ENCODE assay signal across 12 cellular contexts in genomic region chr5:91469517-91470165, GRCh38.
DNase-seq lines count a peak whose midpoint lies in the region; ATAC-seq and TF ChIP-seq lines count a peak whose summit lies in the region.
"Had no signal": no experiment of that assay in that cellular context is flagged by ENCODE, and none has a peak within 500 bp of the region (broad histone marks: within the 10 kb centered on the region; RNA-seq: fewer than 3 reads in every experiment).

No MANE protein-coding gene starts in this region.

- H3K9me3 Mint-ChIP-seq in natural killer cell treated with Interleukin-12 subunit alpha and Interleukin-12 subunit beta and Interleukin-15 and Interleukin-18, amount 100 ng/mL, for 72 hours = no peaks in the 10 kb centered on the region
- H3K9me3 Mint-ChIP-seq: CD8-positive, alpha-beta memory T cell; nephron; T-helper 1 cell treated with Interleukin-12 subunit alpha and Interleukin-12 subunit beta and Interleukin-4 antibody, amounts not matched to agents 30 μg/mL and 1 μg/mL, for 36 hours had no signal

- no peak for ATAC-seq in natural killer cell treated with Interleukin-12 subunit alpha and Interleukin-12 subunit beta and Interleukin-15 and Interleukin-18, amount 100 ng/mL, for 72 hours
- ATAC-seq in HG03342 (IDR thresholded peaks at IDR 0.05; ENCODE audit: unreplicated experiment) (no peak), GM21515 (IDR thresholded peaks at IDR 0.05; ENCODE audit: unreplicated experiment) (no peak)

- peaks cover 16 to 17% of the 10 kb centered on the region in 2 donors for H3K4me1 Mint-ChIP-seq in natural killer cell treated with Interleukin-12 subunit alpha and Interleukin-12 subunit beta and Interleukin-15 and Interleukin-18, amount 100 ng/mL, for 72 hours (ENCODE audit: low read depth in 2 of 2)
- H3K4me1 Mint-ChIP-seq: nephron had no signal

- no peaks in the 10 kb centered on the region for H3K27me3 Mint-ChIP-seq in natural killer cell treated with Interleukin-12 subunit alpha and Interleukin-12 subunit beta and Interleukin-15 and Interleukin-18, amount 100 ng/mL, for 72 hours

- DNase-seq in CD1c-positive myeloid dendritic cell (ENCODE audit: extremely low spot score) = peak; percentile 67
- peak; percentile 85 for DNase-seq in OCI-M1 (lab: John Stamatoyannopoulos, UW)
- peak; percentile 24 for DNase-seq in fibroblast of mammary gland (ENCODE audit: low read depth)
- no peak for DNase-seq in natural killer cell treated with Interleukin-12 subunit alpha and Interleukin-12 subunit beta and Interleukin-15 and Interleukin-18, amount 100 ng/mL, for 72 hours (ENCODE audit: low spot score)
- DNase-seq in erythroblast (lab: John Stamatoyannopoulos, UW) = no peak
- DNase-seq in cerebellar nuclear complex (lab: John Stamatoyannopoulos, UW) = no peak
- DNase-seq: activated naive CD4-positive, alpha-beta T cell; CD8-positive, alpha-beta memory T cell had no signal

- peak overlapping the region; percentile 22 for H3K4me3 Mint-ChIP-seq in natural killer cell treated with Interleukin-12 subunit alpha and Interleukin-12 subunit beta and Interleukin-15 and Interleukin-18, amount 100 ng/mL, for 72 hours
- H3K4me3 Mint-ChIP-seq: nephron; T-helper 1 cell treated with Interleukin-12 subunit alpha and Interleukin-12 subunit beta and Interleukin-4 antibody, amounts not matched to agents 30 μg/mL and 1 μg/mL, for 36 hours had no signal

- peak overlapping the region in 1 of 2 donors; percentile 50 for H3K27ac Mint-ChIP-seq in natural killer cell treated with Interleukin-12 subunit alpha and Interleukin-12 subunit beta and Interleukin-15 and Interleukin-18, amount 100 ng/mL, for 72 hours
- H3K27ac Mint-ChIP-seq: nephron; T-helper 1 cell treated with Interleukin-12 subunit alpha and Interleukin-12 subunit beta and Interleukin-4 antibody, amounts not matched to agents 30 μg/mL and 1 μg/mL, for 36 hours had no signal

- no peak for TF ChIP-seq CTCF in fibroblast of mammary gland (conservative IDR thresholded peaks at IDR 0.05; ENCODE audit: control insufficient read depth, insufficient read depth, low read depth, low read length)

- no peak for TF ChIP-seq POLR2A in erythroblast (IDR thresholded peaks at IDR 0.05; ENCODE audit: low read length)

- no peaks in the 10 kb centered on the region for H3K36me3 Mint-ChIP-seq in natural killer cell treated with Interleukin-12 subunit alpha and Interleukin-12 subunit beta and Interleukin-15 and Interleukin-18, amount 100 ng/mL, for 72 hours

- H3K4me3 ChIP-seq in fibroblast of mammary gland (ENCODE audit: control insufficient read depth, low read depth, low read length) = no peak overlapping the region

Comparison
In these comparisons a context has a peak if more than half of its experiments do, and no peak if none do; other contexts are left out.
1. DNase-seq: peak in CD1c-positive myeloid dendritic cell (single experiment), OCI-M1 (single experiment) and fibroblast of mammary gland (single experiment); none in natural killer cell treated with Interleukin-12 subunit alpha and Interleukin-12 subunit beta and Interleukin-15 and Interleukin-18, amount 100 ng/mL, for 72 hours (single experiment), erythroblast (0 of 2) and cerebellar nuclear complex (0 of 2).